In genomic region chr7:123532788-123533552, GRCh38 we compare ENCODE assay signal across 1 cellular context.
A peak's percentile ranks its signal among the peaks of the same experiment; 100 is the strongest.
TF ChIP-seq lines count a peak whose summit lies in the region.
"Not testable (repeated sequence)": the region's sequence is repeated elsewhere in the genome, so short reads cannot be mapped to it uniquely, and the experiment has no call there.

No MANE protein-coding gene starts in this region.

TF ChIP-seq in K562, 482 proteins besides CTCF, POLR2A, EP300 and RAD21 (continued from another document and continues in another):
- TF ChIP-seq MNT (conservative IDR thresholded peaks at IDR 0.05) = peak in 1 of 2 experiments; percentile 45; a peak in 2 of 4 replicates
- TF ChIP-seq TCF3 (CRISPR knock-in tag; IDR thresholded peaks at IDR 0.05) = peak; percentile 68
- TF ChIP-seq CREM (IDR thresholded peaks at IDR 0.05; ENCODE audit: low read depth) = peak; percentile 61
- peak; percentile 19; the same call in 1 of the 2 replicates for TF ChIP-seq CREB1 (IDR thresholded peaks at IDR 0.05)
- TF ChIP-seq CREB1 (CRISPR knock-in tag; IDR thresholded peaks at IDR 0.05); ATF1 (CRISPR knock-in tag; IDR thresholded peaks at IDR 0.05); NR2C1 (IDR thresholded peaks at IDR 0.05); JUND (tag; IDR thresholded peaks at IDR 0.05; ENCODE audit: borderline replicate concordance, low read depth, low read length); NR2C2 (CRISPR knock-in tag; IDR thresholded peaks at IDR 0.05): not testable (repeated sequence)
- TF ChIP-seq HDAC2 (IDR thresholded peaks at IDR 0.05) = peak; percentile 24; the same call in 1 of the 2 replicates
- 0 out of 2 replicates have a peak, but pooled peaks have one; percentile 28 for TF ChIP-seq RB1 (IDR thresholded peaks at IDR 0.05; ENCODE audit: low read depth)
- TF ChIP-seq NFIC (IDR thresholded peaks at IDR 0.05) = 0 out of 2 replicates have a peak, but pooled peaks have one; percentile 24
- peak; percentile 36; the same call in 1 of the 2 replicates for TF ChIP-seq ATF1 (tag; IDR thresholded peaks at IDR 0.05)
- peak; percentile 54; the same call in 1 of the 2 replicates for TF ChIP-seq RNF2 (IDR thresholded peaks at IDR 0.05)
- peak; percentile 36; the same call in 1 of the 2 replicates for TF ChIP-seq KLF16 (IDR thresholded peaks at IDR 0.05)
- peak; percentile 85 for TF ChIP-seq RREB1 (CRISPR knock-in tag; IDR thresholded peaks at IDR 0.05)
- peak; percentile 79; the same call in 1 of the 2 replicates for TF ChIP-seq DNMT1 (IDR thresholded peaks at IDR 0.05)
- TF ChIP-seq HBP1 (CRISPR knock-in tag; IDR thresholded peaks at IDR 0.05) = 0 out of 2 replicates have a peak, but pooled peaks have one; percentile 22
- peak; percentile 97 for TF ChIP-seq SMAD4 (CRISPR knock-in tag; conservative IDR thresholded peaks at IDR 0.05)
- TF ChIP-seq CBFA2T3 (IDR thresholded peaks at IDR 0.05) = peak; percentile 71
- 0 out of 4 replicates have a peak, but pooled peaks have one; percentile 19 to 32 for TF ChIP-seq UBTF (IDR thresholded peaks at IDR 0.05; ENCODE audit: borderline replicate concordance in 1 of 2, low read depth in 2 of 2, low read length in 2 of 2)
- peak; percentile 59 for TF ChIP-seq TAF1 (IDR thresholded peaks at IDR 0.05; ENCODE audit: control insufficient read depth, extremely low read depth, insufficient read depth, low read length, severe bottlenecking)
- 0 out of 2 replicates have a peak, but pooled peaks have one; percentile 14 for TF ChIP-seq ATF7 (IDR thresholded peaks at IDR 0.05)
- TF ChIP-seq PHF21A (IDR thresholded peaks at IDR 0.05; ENCODE audit: borderline replicate concordance, low read depth) = 0 out of 2 replicates have a peak, but pooled peaks have one; percentile 35
- peak; percentile 36; the same call in 1 of the 2 replicates for TF ChIP-seq NR2C1 (tag; IDR thresholded peaks at IDR 0.05)
- TF ChIP-seq SMARCE1 (IDR thresholded peaks at IDR 0.05) = peak; percentile 64; the same call in 1 of the 2 replicates
- peak; percentile 32 for TF ChIP-seq TAF9B (IDR thresholded peaks at IDR 0.05; ENCODE audit: partially characterized antibody)
- TF ChIP-seq POLR2AphosphoS5 (IDR thresholded peaks at IDR 0.05; ENCODE audit: control insufficient read depth, insufficient read depth, low read depth, low read length) = peak; percentile 38; the same call in 1 of the 2 replicates
- peak in 1 of 3 experiments; percentile 40; a peak in 1 of 6 replicates for TF ChIP-seq ZBTB11 (CRISPR knock-in tag; IDR thresholded peaks at IDR 0.05)
- peak; percentile 63; the same call in 1 of the 2 replicates for TF ChIP-seq ZBTB7A (IDR thresholded peaks at IDR 0.05; ENCODE audit: borderline replicate concordance, control insufficient read depth, low read depth, low read length)
- TF ChIP-seq JUND (IDR thresholded peaks at IDR 0.05; ENCODE audit: borderline replicate concordance, low read depth, low read length) = 0 out of 2 replicates have a peak, but pooled peaks have one; percentile 1
- TF ChIP-seq TFAP4 (CRISPR knock-in tag; IDR thresholded peaks at IDR 0.05; ENCODE audit: borderline replicate concordance) = peak; percentile 73; the same call in 1 of the 2 replicates
- peak; percentile 52 for TF ChIP-seq CBFA2T2 (conservative IDR thresholded peaks at IDR 0.05)
- TF ChIP-seq NR2C2 (tag; IDR thresholded peaks at IDR 0.05) = peak; percentile 70; the same call in 1 of the 2 replicates
- TF ChIP-seq FOSL1 (tag; conservative IDR thresholded peaks at IDR 0.05) = peak; percentile 30; the same call in 1 of the 2 replicates
- peak; percentile 84; the same call in 1 of the 2 replicates for TF ChIP-seq KAT7 (CRISPR knock-in tag; IDR thresholded peaks at IDR 0.05; ENCODE audit: borderline replicate concordance)
- peak; percentile 36 for TF ChIP-seq CCNT2 (IDR thresholded peaks at IDR 0.05; ENCODE audit: borderline replicate concordance, extremely low read depth, insufficient read length, low read depth, low read length)
- TF ChIP-seq ETV5 (CRISPR knock-in tag; IDR thresholded peaks at IDR 0.05; ENCODE audit: low read depth) = peak; percentile 74; the same call in 1 of the 2 replicates
- peak; percentile 78 to 80 for TF ChIP-seq NRF1 (conservative IDR thresholded peaks at IDR 0.05 in 1 of 2, IDR thresholded peaks at IDR 0.05 in 1 of 2)
- peak; percentile 66 for TF ChIP-seq PRDM10 (IDR thresholded peaks at IDR 0.05; ENCODE audit: partially characterized antibody)
- TF ChIP-seq LCOR (CRISPR knock-in tag; IDR thresholded peaks at IDR 0.05) = peak; percentile 68; the same call in 1 of the 2 replicates
- 0 out of 2 replicates have a peak, but pooled peaks have one; percentile 34 for TF ChIP-seq ERF (CRISPR knock-in tag; IDR thresholded peaks at IDR 0.05)
- peak; percentile 66 for TF ChIP-seq RBFOX2 (IDR thresholded peaks at IDR 0.05; ENCODE audit: low read depth, low read length)
